23 cellular contexts compared by ENCODE assay signal in the genomic region with DNA sequence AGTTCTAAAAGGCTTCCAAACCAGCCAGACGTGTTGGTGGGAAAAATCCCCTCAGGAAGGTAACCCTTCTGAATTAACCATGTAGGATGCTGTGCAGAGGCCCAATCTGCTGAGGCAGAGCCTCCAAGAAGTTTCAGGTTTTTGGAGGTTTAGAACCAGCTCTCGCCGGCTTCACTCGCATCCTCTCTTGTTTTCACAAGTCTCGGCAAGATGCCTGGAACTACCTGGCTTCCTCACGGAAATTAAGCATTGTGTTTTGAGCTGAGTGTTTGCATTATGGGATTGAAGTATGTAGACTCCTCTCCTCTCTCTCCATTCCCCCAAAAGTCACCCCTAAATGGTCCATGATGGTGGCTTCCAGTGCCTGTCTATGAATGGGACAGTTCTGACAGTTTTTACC. TPM values are rescaled to one million over a fixed set of nuclear protein-coding genes. Genes with fewer than 3 reads are reported as not detected.
DNase-seq lines count a peak whose midpoint lies in the region; ATAC-seq and TF ChIP-seq lines count a peak whose summit lies in the region.
"Had no signal": no experiment of that assay in that cellular context is flagged by ENCODE, and none has a peak within 500 bp of the region (broad histone marks: within the 10 kb centered on the region; RNA-seq: fewer than 3 reads in every experiment).

No MANE protein-coding gene starts in this region.

- no peaks in the 10 kb centered on the region for H3K4me1 Mint-ChIP-seq in natural killer cell
- H3K4me1 Mint-ChIP-seq: T-helper 17 cell had no signal

- peaks cover 86% of the 10 kb centered on the region for H3K79me2 ChIP-seq in fibroblast of lung (ENCODE audit: control insufficient read depth, insufficient read depth, low read length)

- H3K4me3 Mint-ChIP-seq in natural killer cell, result no peak overlapping the region
- H3K4me3 Mint-ChIP-seq: stimulated activated naive B cell treated with anti-CD40 and anti-IgM and Interleukin-4, amounts not matched to agents 10 μg/mL and 1 μg/mL and 100 μg/mL, for 72 hours; T-helper 17 cell had no signal

- H3K4me2 ChIP-seq in fibroblast of lung (ENCODE audit: extremely low read depth, insufficient read depth, low read length) (no peak overlapping the region), skeletal muscle satellite cell (ENCODE audit: low read length) (no peak overlapping the region)

- H3K36me3 ChIP-seq in right atrium auricular region, result no peaks in the 10 kb centered on the region
- peaks cover 11% of the 10 kb centered on the region for H3K36me3 ChIP-seq in fibroblast of lung (ENCODE audit: control insufficient read depth, insufficient read depth, low read length)
- H3K36me3 ChIP-seq in skeletal muscle satellite cell (ENCODE audit: insufficient read depth, low read length), result peaks cover 65% of the 10 kb centered on the region
- H3K36me3 ChIP-seq: neutrophil had no signal

- TF ChIP-seq CTCF in right atrium auricular region (IDR thresholded peaks at IDR 0.05) (no peak), fibroblast of lung (conservative IDR thresholded peaks at IDR 0.05 in 1 of 2, IDR thresholded peaks at IDR 0.05 in 1 of 2; ENCODE audit: low read depth in 1 of 2, low read length in 2 of 2) (no peak), natural killer cell (IDR thresholded peaks at IDR 0.05) (no peak)

- intact Hi-C loops in left cardiac atrium (cut with DNase I), result no loop called here
- intact Hi-C loops in natural killer cell (cut with micrococcal nuclease), result no loop called here

- H3K4me1 ChIP-seq in right atrium auricular region (peaks cover 0 to 57% of the 10 kb centered on the region in 2 donors), fibroblast of lung (ENCODE audit: control insufficient read depth, extremely low read depth, insufficient read depth, low read length) (peaks cover 51% of the 10 kb centered on the region), skeletal muscle satellite cell (ENCODE audit: control insufficient read depth, insufficient read depth, low read length) (peaks cover 70% of the 10 kb centered on the region)

- no peak overlapping the region for H3K4me3 ChIP-seq in right atrium auricular region
- H3K4me3 ChIP-seq in fibroblast of lung (replicated peaks in 1 of 4; ENCODE audit: control extremely low read depth in 1 of 4, insufficient read depth in 1 of 4, low read depth in 3 of 4, low read length in 4 of 4), result no peak overlapping the region
- H3K4me3 ChIP-seq in skeletal muscle satellite cell (ENCODE audit: low read length), result no peak overlapping the region
- H3K4me3 ChIP-seq: mucosa of descending colon had no signal

- no peaks in the 10 kb centered on the region for H3K9me3 Mint-ChIP-seq in natural killer cell
- H3K9me3 Mint-ChIP-seq: stimulated activated naive B cell treated with anti-CD40 and anti-IgM and Interleukin-4, amounts not matched to agents 10 μg/mL and 1 μg/mL and 100 μg/mL, for 72 hours had no signal

- no peak overlapping the region for H3K9ac ChIP-seq in fibroblast of lung (ENCODE audit: insufficient read depth, low read length)
- H3K9ac ChIP-seq in skeletal muscle satellite cell (ENCODE audit: low read depth, low read length), result peak overlapping the region; percentile 22

- ATAC-seq in left cardiac atrium (no peak), natural killer cell (no peak)
- ATAC-seq: mucosa of descending colon; PC-3; stimulated activated naive B cell treated with anti-CD40 and anti-IgM and Interleukin-4, amounts not matched to agents 10 μg/mL and 1 μg/mL and 100 μg/mL, for 72 hours; T-helper 17 cell had no signal

- DNase-seq in right atrium auricular region (ENCODE audit: low spot score), result no peak
- no peak for DNase-seq in left cardiac atrium
- DNase-seq in fibroblast of lung (ENCODE audit: low read depth in 2 of 2), result no peak
- DNase-seq in HCEC 1CT, result no peak
- no peak for DNase-seq in activated CD4-positive, alpha-beta T cell treated with anti-CD3 and anti-CD28 coated beads for 48 hours
- DNase-seq in NCI-H1417 (lab: John Stamatoyannopoulos, UW), result no peak
- no peak for DNase-seq in natural killer cell
- DNase-seq: ACHN; activated CD4-positive, alpha-beta T cell treated with anti-CD3 and anti-CD28 coated beads, Interleukin-2, amount 50 U/mL, for 48 hours; activated T-cell treated with anti-CD3 and anti-CD28 coated beads for 4 hours; amygdala; C1 segment of cervical spinal cord; GOT3; NCI-H1417 treated with DMSO at 0.1 percent for 48 hours; NCI-H2171 treated with DMSO at 0.1 percent for 48 hours; PC-3; retina; stimulated activated naive B cell treated with anti-CD40 and anti-IgM and Interleukin-4, amounts not matched to agents 10 μg/mL and 1 μg/mL and 100 μg/mL, for 72 hours; T-helper 17 cell had no signal

- peaks cover 21 to 61% of the 10 kb centered on the region in 2 donors for H3K27me3 Mint-ChIP-seq in natural killer cell (ENCODE audit: low read depth in 2 of 2)

- no peaks in the 10 kb centered on the region for H3K36me3 Mint-ChIP-seq in natural killer cell
- H3K36me3 Mint-ChIP-seq: stimulated activated naive B cell treated with anti-CD40 and anti-IgM and Interleukin-4, amounts not matched to agents 10 μg/mL and 1 μg/mL and 100 μg/mL, for 72 hours had no signal

- H2AFZ ChIP-seq in fibroblast of lung (ENCODE audit: low read length), result no peak overlapping the region

- H3K27ac ChIP-seq in right atrium auricular region (peak overlapping the region; percentile 64 to 79), fibroblast of lung (ENCODE audit: insufficient read depth, low read length) (peak overlapping the region; percentile 88)
- H3K27ac ChIP-seq: neutrophil, VCaP had no signal

- no peaks in the 10 kb centered on the region for H4K20me1 ChIP-seq in fibroblast of lung (ENCODE audit: control insufficient read depth, extremely low read depth, insufficient read depth, low read length)

- no peak overlapping the region for H3K27ac Mint-ChIP-seq in natural killer cell
- H3K27ac Mint-ChIP-seq: stimulated activated naive B cell treated with anti-CD40 and anti-IgM and Interleukin-4, amounts not matched to agents 10 μg/mL and 1 μg/mL and 100 μg/mL, for 72 hours; T-helper 17 cell had no signal

- H3K9me3 ChIP-seq in right atrium auricular region (no peaks in the 10 kb centered on the region), fibroblast of lung (ENCODE audit: control insufficient read depth, insufficient read depth, low read depth, low read length) (no peaks in the 10 kb centered on the region), skeletal muscle satellite cell (replicated peaks; ENCODE audit: low read length) (no peaks in the 10 kb centered on the region)
- H3K9me3 ChIP-seq: mucosa of descending colon, neutrophil had no signal

- no peaks in the 10 kb centered on the region for H3K27me3 ChIP-seq in right atrium auricular region
- no peaks in the 10 kb centered on the region for H3K27me3 ChIP-seq in fibroblast of lung (ENCODE audit: control insufficient read depth, insufficient read depth, low read length)
- H3K27me3 ChIP-seq in skeletal muscle satellite cell (ENCODE audit: control insufficient read depth, insufficient read depth, low read length), result no peaks in the 10 kb centered on the region
- H3K27me3 ChIP-seq: neutrophil had no signal

RNA-seq across cellular contexts. Expression of a gene that starts 20.6 kb away (rescaled TPM):
- total RNA-seq in right atrium auricular region (100 to 1,000 TPM in 1 of 2 donors, 10 to 100 TPM in 1; 32.1 to 102 TPM), left cardiac atrium (10 to 100 TPM; 25.4 to 43.3 TPM), fibroblast of lung (243 and 514 TPM in 2 replicates), natural killer cell (1 to 10 TPM; 2.1 to 3.7 (median 3.0) TPM)
- polyA plus RNA-seq in fibroblast of lung, result 108 and 112 TPM in 2 replicates
- 184 and 214 TPM in 2 replicates for polyA plus RNA-seq in fibroblast of lung (2012)
- 328 and 406 TPM in 2 replicates for polyA minus RNA-seq in fibroblast of lung (ENCODE audit: low replicate concordance)
- 59.3 and 119 TPM in 2 replicates for total RNA-seq in skeletal muscle satellite cell (2012; rRNA removed)

Comparison
In these comparisons a context has a peak if more than half of its experiments do, and no peak if none do; other contexts are left out.
1. RNA of a gene that starts 20.6 kb away (total RNA-seq): 243 to 514 TPM in fibroblast of lung, 32.1 to 102 TPM in right atrium auricular region and 25.4 to 43.3 TPM in left cardiac atrium; 2.1 to 3.7 TPM in natural killer cell; every median in the first group is over 4 times any median in the second.